In genomic region chr12:55720071-55720564, GRCh38 we compare ENCODE assay signal across 8 cellular contexts. TPM values are rescaled to one million over a fixed set of nuclear protein-coding genes. Genes with fewer than 3 reads are reported as not detected.
DNase-seq lines count a peak whose midpoint lies in the region; ATAC-seq and TF ChIP-seq lines count a peak whose summit lies in the region.

TSS of gene RDH5 (plus strand) at chr12:55720393. CDS start at chr12:55721185, 792 bp downstream.

- H2AFZ ChIP-seq in Karpas-422 (ENCODE audit: low read length) = no peak within 1 kb of the TSS

- H3K4me3 ChIP-seq in Karpas-422 (ENCODE audit: low read length) = no peak within 1 kb of the TSS
- no peak within 1 kb of the TSS for H3K4me3 ChIP-seq in epithelial cell of esophagus (ENCODE audit: low read length)

- DNase-seq in Karpas-422 = no peak
- peak; percentile 42 for DNase-seq in epithelial cell of esophagus (ENCODE audit: low read depth)
- DNase-seq in myocyte (ENCODE audit: low read depth) = peak; percentile 99
- no peak for DNase-seq in effector CD8-positive, alpha-beta T cell (lab: John Stamatoyannopoulos, UW)

- H3K9me2 ChIP-seq in Karpas-422 (replicated peaks; ENCODE audit: insufficient read depth, low read length) = no peaks in the 10 kb centered on the region

- peaks cover 25% of the 10 kb centered on the region for H3K79me2 ChIP-seq in Karpas-422 (ENCODE audit: low read length)

- no peaks in the 10 kb centered on the region for H3K9me3 ChIP-seq in Karpas-422 (ENCODE audit: low read length)

- H3K27me3 ChIP-seq in Karpas-422 (ENCODE audit: low read length) = no peaks in the 10 kb centered on the region

- no peak within 1 kb of the TSS for H3K4me2 ChIP-seq in Karpas-422 (ENCODE audit: low read depth, low read length, poor library complexity, severe bottlenecking)

- ATAC-seq in HG02623 (IDR thresholded peaks at IDR 0.05; ENCODE audit: unreplicated experiment) (no peak), GM18873 (IDR thresholded peaks at IDR 0.05; ENCODE audit: low FRiP score, unreplicated experiment) (no peak), GM18909 (IDR thresholded peaks at IDR 0.05; ENCODE audit: poor library complexity, unreplicated experiment) (no peak)

- no peaks in the 10 kb centered on the region for H4K20me1 ChIP-seq in Karpas-422 (ENCODE audit: insufficient read depth, low read depth, low read length)

- H3K27ac ChIP-seq in 22Rv1 (peak within 1 kb of the TSS; percentile 99), Karpas-422 (ENCODE audit: low read length) (peak within 1 kb of the TSS; percentile 71; the same call in 1 of the 2 replicates)

- H3K9ac ChIP-seq in Karpas-422 (ENCODE audit: low read length) = no peak within 1 kb of the TSS; the same call in 1 of the 2 replicates

- no peaks in the 10 kb centered on the region for H3K36me3 ChIP-seq in Karpas-422 (ENCODE audit: insufficient read depth, low read length)

- no peak for TF ChIP-seq CTCF in 22Rv1 (IDR thresholded peaks at IDR 0.05)
- TF ChIP-seq CTCF in epithelial cell of esophagus (IDR thresholded peaks at IDR 0.05; ENCODE audit: insufficient read depth, low read depth, low read length, missing control alignments) = no peak

- H3K4me1 ChIP-seq in Karpas-422 (ENCODE audit: low read length) = peaks cover 39% of the 10 kb centered on the region

RNA-seq across cellular contexts. Expression of gene RDH5, which starts in this region (rescaled TPM):
- 12.4 and 12.8 TPM in 2 replicates for total RNA-seq in Karpas-422 (2014; rRNA removed; shearing (Covaris generic); ENCODE audit: low replicate concordance)
- total RNA-seq in myocyte = 457 and 673 TPM in 2 replicates
- polyA plus RNA-seq in myocyte (2012) = 71.1 TPM

Comparison
In these comparisons a context has a peak if more than half of its experiments do, and no peak if none do; other contexts are left out.
1. RNA of gene RDH5 (total RNA-seq): 457 to 673 TPM in myocyte; 12.4 to 12.8 TPM in Karpas-422; every median in the first group is over 10 times any median in the second.
2. DNase-seq: peak in epithelial cell of esophagus (single experiment) and myocyte (single experiment); none in Karpas-422 (single experiment) and effector CD8-positive, alpha-beta T cell (single experiment).